ENCODE assay signal across 9 cellular contexts in genomic region chr4:154618708-154619315, GRCh38. TPM values are rescaled to one million over a fixed set of nuclear protein-coding genes. Genes with fewer than 3 reads are reported as not detected.
DNase-seq lines count a peak whose midpoint lies in the region; ATAC-seq and TF ChIP-seq lines count a peak whose summit lies in the region.
"Had no signal": no experiment of that assay in that cellular context is flagged by ENCODE, and none has a peak within 500 bp of the region (broad histone marks: within the 10 kb centered on the region; RNA-seq: fewer than 3 reads in every experiment).

No MANE protein-coding gene starts in this region.

- no peaks in the 10 kb centered on the region for H3F3A ChIP-seq in PC-3 (ENCODE audit: low read length, unreplicated experiment)

- no peak overlapping the region for H2AFZ ChIP-seq in PC-3 (ENCODE audit: low read length)

- H3K9me2 ChIP-seq in PC-3 (replicated peaks; ENCODE audit: low read length) = no peaks in the 10 kb centered on the region

- H3K9ac ChIP-seq in PC-3 (ENCODE audit: low read length) = no peak overlapping the region

- H3K36me3 ChIP-seq in PC-3 (ENCODE audit: low read depth, low read length) = no peaks in the 10 kb centered on the region

- intact Hi-C loops in PC-3 (cut with micrococcal nuclease) = loop anchor here (1.0 kb wide), 2 partner anchors 60 to 67 kb away; no protein-coding TSS in a partner anchor

- no peaks in the 10 kb centered on the region for H3K9me3 ChIP-seq in PC-3 (ENCODE audit: low read length)

- no peak overlapping the region for H3K4me3 ChIP-seq in PC-3 (ENCODE audit: low read length)

- POLR2A ChIA-PET in PC-3 (lab: Charles Lee; ENCODE audit: unreplicated experiment) = no interaction called here

- ATAC-seq in GM19395 (IDR thresholded peaks at IDR 0.05; ENCODE audit: unreplicated experiment) (peak; percentile 71), HG03378 (IDR thresholded peaks at IDR 0.05; ENCODE audit: unreplicated experiment) (peak; percentile 66), PC-3 (peak; percentile 61; the same call in 1 of the 2 replicates)

- no peaks in the 10 kb centered on the region for H3K27me3 ChIP-seq in PC-3 (ENCODE audit: low read length)

- TF ChIP-seq CTCF in PC-3 (conservative IDR thresholded peaks at IDR 0.05; ENCODE audit: low read depth, low read length) = peak; percentile 82

- no TSS peak for BruUV-seq in PC-3 (replicated peaks; lab: Mats Ljungman, UMichigan)

- H3K27ac ChIP-seq in PC-3 (ENCODE audit: low read length) = no peak overlapping the region

- no peaks in the 10 kb centered on the region for H4K20me1 ChIP-seq in PC-3 (ENCODE audit: low read length)

- H3K4me2 ChIP-seq in PC-3 (ENCODE audit: low read length) = no peak overlapping the region

- CTCF ChIA-PET in PC-3 (lab: Charles Lee) = interaction anchor here (0.6 to 3.5 kb wide), 10 partner anchors 11 to 69 kb away, joined by 3 to 44 read pairs (median 4); partner anchors contain the start of genes FGB and PLRG1

- H3K79me2 ChIP-seq in PC-3 (ENCODE audit: low read length) = no peaks in the 10 kb centered on the region

- H3K4me1 ChIP-seq in PC-3 (ENCODE audit: insufficient read depth, low read length) = no peaks in the 10 kb centered on the region

- DNase-seq in DMS53 (lab: John Stamatoyannopoulos, UW) (peak; percentile 76), PC-3 (peak; percentile 72), glomerular endothelial cell (ENCODE audit: extremely low read depth, low read depth, low spot score) (peak; percentile 22), renal cortical epithelial cell (ENCODE audit: low read depth) (peak; percentile 52), DMS79 (lab: John Stamatoyannopoulos, UW) (no peak)
- DNase-seq in activated naive CD4-positive, alpha-beta T cell treated with Interleukin-2 at 50 U/mL for 16 hours = peak; percentile 40

RNA-seq across cellular contexts. Expression of gene FGG, which starts 6.4 kb away (rescaled TPM):
- total RNA-seq in PC-3 (2014; rRNA removed) = not detected in 2 replicates
- not detected in 2 replicates for total RNA-seq in glomerular endothelial cell
- total RNA-seq in renal cortical epithelial cell = 0.20 TPM in 1 of 2 replicates, not detected in the other

RNA-seq across cellular contexts. Expression of gene FGA, which starts 28.3 kb away (rescaled TPM):
- not detected in 2 replicates for total RNA-seq in PC-3 (2014; rRNA removed)
- total RNA-seq in glomerular endothelial cell = not detected in 2 replicates
- total RNA-seq in renal cortical epithelial cell = 0.17 and 7.0 TPM in 2 replicates
- total RNA-seq: aorta had no signal

RNA-seq across cellular contexts. Expression of gene FGB, which starts 56.0 kb away (rescaled TPM):
- total RNA-seq in PC-3 (2014; rRNA removed) (0.36 and 1.0 TPM in 2 replicates), glomerular endothelial cell (not detected in 2 replicates), renal cortical epithelial cell (0.69 and 14.3 TPM in 2 replicates)
- total RNA-seq: aorta had no signal
